11 cellular contexts compared by ENCODE assay signal in genomic region chr2:173711816-173712215, GRCh38.
"Had no signal": no experiment of that assay in that cellular context is flagged by ENCODE, and none has a peak within 500 bp of the region (broad histone marks: within the 10 kb centered on the region; RNA-seq: fewer than 3 reads in every experiment).

No MANE protein-coding gene starts in this region.

- H3K4me2 ChIP-seq: GM23338 had no signal

- H3K9me3 ChIP-seq: HAP-1 had no signal

- H3K27ac ChIP-seq: GM23248 had no signal

- H2AFZ ChIP-seq: GM23248, GM23338 had no signal

- H3K9ac ChIP-seq: GM23248 had no signal

- H3K36me3 ChIP-seq: HAP-1 had no signal

- ATAC-seq: GM23338, HCT116 had no signal

- DNase-seq: GM23248, GOT3, H7, H9, HCEC 1CT, HFFc6 had no signal

- FAIRE-seq: H1, H54 had no signal

- H3K4me3 ChIP-seq: GM23248, GM23338, HAP-1 had no signal
